ENCODE assay signal across 14 cellular contexts in genomic region chr1:199102239-199102638, GRCh38.
DNase-seq lines count a peak whose midpoint lies in the region; ATAC-seq and TF ChIP-seq lines count a peak whose summit lies in the region.
"Had no signal": no experiment of that assay in that cellular context is flagged by ENCODE, and none has a peak within 500 bp of the region (broad histone marks: within the 10 kb centered on the region; RNA-seq: fewer than 3 reads in every experiment).

No MANE protein-coding gene starts in this region.

- 56 to 78% (median 72%) methylated on average over 3 of the region's 3 CpGs for WGBS in spleen, 5 donors

- peak overlapping the region in 1 of 8 donors; percentile 8 for H3K27ac ChIP-seq in spleen
- H3K27ac ChIP-seq: GM23248 had no signal

- no peak for TF ChIP-seq CTCF in GM12864 (IDR thresholded peaks at IDR 0.05; ENCODE audit: low read depth, low read length, missing control alignments)
- no peak for TF ChIP-seq CTCF in mucosa of descending colon (IDR thresholded peaks at IDR 0.05)
- TF ChIP-seq CTCF in spleen (IDR thresholded peaks at IDR 0.05 in 8 of 11, conservative IDR thresholded peaks at IDR 0.05 in 3 of 11), result no peak

- no peaks in the 10 kb centered on the region for H3K27me3 ChIP-seq in spleen (replicated peaks in 1 of 7)

- H3K4me1 ChIP-seq in mucosa of descending colon (ENCODE audit: low read depth) (no peaks in the 10 kb centered on the region), spleen (no peaks in the 10 kb centered on the region)

- no peak for TF ChIP-seq POLR2A in spleen (IDR thresholded peaks at IDR 0.05)

- ATAC-seq in GM18870 (IDR thresholded peaks at IDR 0.05; ENCODE audit: unreplicated experiment), result peak; percentile 88
- peak; percentile 65 for ATAC-seq in HG02588 (IDR thresholded peaks at IDR 0.05; ENCODE audit: unreplicated experiment)
- peak; percentile 52 for ATAC-seq in HG03558 (IDR thresholded peaks at IDR 0.05; ENCODE audit: extremely low read depth, unreplicated experiment)
- no peak for ATAC-seq in mucosa of descending colon
- ATAC-seq: Panc1, T-helper 17 cell had no signal

- H3K36me3 ChIP-seq in mucosa of descending colon (ENCODE audit: low read depth) (no peaks in the 10 kb centered on the region), spleen (no peaks in the 10 kb centered on the region)

- intact Hi-C loops in mucosa of descending colon (cut with DNase I, micrococcal nuclease) (no loop called here), spleen (cut with DNase I; ENCODE audit: low total_unique reads) (no loop called here)

- no peak overlapping the region for H3K4me3 ChIP-seq in GM12864 (ENCODE audit: low read depth, low read length)
- H3K4me3 ChIP-seq in mucosa of descending colon, result no peak overlapping the region
- H3K4me3 ChIP-seq in spleen, result no peak overlapping the region
- H3K4me3 ChIP-seq: GM23248 had no signal

- H3K9me3 ChIP-seq in mucosa of descending colon (no peaks in the 10 kb centered on the region), spleen (peaks cover 0 to 14% (median 4%) of the 10 kb centered on the region in 8 donors)

- peak; percentile 33 for DNase-seq in GM12864 (ENCODE audit: low read depth)
- DNase-seq in mucosa of descending colon, result no peak
- DNase-seq in NK-92 treated with Interleukin-12 subunit alpha and Interleukin-12 subunit beta, amount 100 ng/mL, for 24 hours (lab: John Stamatoyannopoulos, UW), result no peak
- no peak for DNase-seq in LoVo (ENCODE audit: low spot score)
- DNase-seq in spleen, result no peak
- DNase-seq: C1 segment of cervical spinal cord, cortex of kidney, GM23248, substantia nigra, T-helper 17 cell had no signal
